7 cellular contexts compared by ENCODE assay signal in the genomic region with DNA sequence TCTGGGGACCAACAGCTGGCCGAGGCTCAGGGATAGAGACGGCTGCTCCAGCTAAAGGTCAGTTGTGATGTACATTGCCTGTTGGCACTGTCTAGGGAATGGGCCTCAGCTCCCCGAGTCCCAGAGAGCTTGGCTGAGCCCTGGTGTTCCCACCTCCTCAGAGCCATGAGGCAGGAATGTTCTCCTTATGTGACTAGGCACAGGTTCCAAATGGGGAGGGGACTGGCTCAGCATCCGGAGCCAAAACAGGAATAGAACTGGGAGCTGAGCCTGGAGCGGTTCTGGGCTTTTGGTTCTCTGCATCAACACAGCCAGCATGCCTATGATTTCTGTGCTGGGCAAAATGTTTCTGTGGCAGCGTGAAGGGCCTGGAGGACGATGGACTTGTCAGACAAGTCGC. TPM values are rescaled to one million over a fixed set of nuclear protein-coding genes. Genes with fewer than 3 reads are reported as not detected.
DNase-seq lines count a peak whose midpoint lies in the region; ATAC-seq and TF ChIP-seq lines count a peak whose summit lies in the region.

A gene with protein sequence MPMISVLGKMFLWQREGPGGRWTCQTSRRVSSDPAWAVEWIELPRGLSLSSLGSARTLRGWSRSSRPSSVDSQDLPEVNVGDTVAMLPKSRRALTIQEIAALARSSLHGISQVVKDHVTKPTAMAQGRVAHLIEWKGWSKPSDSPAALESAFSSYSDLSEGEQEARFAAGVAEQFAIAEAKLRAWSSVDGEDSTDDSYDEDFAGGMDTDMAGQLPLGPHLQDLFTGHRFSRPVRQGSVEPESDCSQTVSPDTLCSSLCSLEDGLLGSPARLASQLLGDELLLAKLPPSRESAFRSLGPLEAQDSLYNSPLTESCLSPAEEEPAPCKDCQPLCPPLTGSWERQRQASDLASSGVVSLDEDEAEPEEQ (plus strand): TSS at position 286 of the 400 bp plus-strand sequence. CDS start 31 bp downstream, at position 317.

- H3K9me2 ChIP-seq in hepatocyte (replicated peaks; ENCODE audit: insufficient read depth), result no peaks in the 10 kb centered on the region

- peak within 1 kb of the TSS; percentile 34; the same call in 1 of the 2 replicates for H3K9ac ChIP-seq in KMS-11

- peak within 1 kb of the TSS; percentile 26; the same call in 1 of the 2 replicates for H3K4me2 ChIP-seq in KMS-11
- peak within 1 kb of the TSS; percentile 75 for H3K4me2 ChIP-seq in hepatocyte

- H3K27me3 ChIP-seq in KMS-11 (ENCODE audit: insufficient read depth, low read depth) (no peaks in the 10 kb centered on the region), hepatocyte (no peaks in the 10 kb centered on the region)

- ATAC-seq in GM21526 (IDR thresholded peaks at IDR 0.05; ENCODE audit: low FRiP score, unreplicated experiment), result no peak
- ATAC-seq in HG02840 (IDR thresholded peaks at IDR 0.05; ENCODE audit: low FRiP score, unreplicated experiment), result no peak

- H4K20me1 ChIP-seq in KMS-11 (ENCODE audit: insufficient read depth) (no peaks in the 10 kb centered on the region), hepatocyte (ENCODE audit: insufficient read depth, poor library complexity, severe bottlenecking) (peaks cover 20% of the 10 kb centered on the region)

- H3K79me2 ChIP-seq in KMS-11 (ENCODE audit: insufficient read depth, low read depth) (no peaks in the 10 kb centered on the region), hepatocyte (peaks cover 37% of the 10 kb centered on the region)

- H3K27ac ChIP-seq in KMS-11 (no peak within 1 kb of the TSS), hepatocyte (peak within 1 kb of the TSS; percentile 100)

- WGBS in hepatocyte (ENCODE audit: low lambda C conversion rate, missing lambda C conversion rate), result 90% methylated on average over 8 of the region's 8 CpGs

- TF ChIP-seq CTCF in KMS-11 (conservative IDR thresholded peaks at IDR 0.05; ENCODE audit: low read depth, low read length) (no peak), hepatocyte (IDR thresholded peaks at IDR 0.05; ENCODE audit: poor library complexity) (no peak)

- H3K36me3 ChIP-seq in KMS-11 (ENCODE audit: insufficient read depth) (peaks cover 6% of the 10 kb centered on the region; the same call in 1 of the 2 replicates), hepatocyte (replicated peaks; ENCODE audit: insufficient read depth, low read depth) (no peaks in the 10 kb centered on the region)

- peaks cover 3% of the 10 kb centered on the region for H3K4me1 ChIP-seq in KMS-11 (ENCODE audit: low read depth, poor library complexity, severe bottlenecking)
- H3K4me1 ChIP-seq in hepatocyte (ENCODE audit: insufficient read depth), result peaks cover 16% of the 10 kb centered on the region

- H3K4me3 ChIP-seq in KMS-11 (IDR thresholded peaks at IDR 0.05; ENCODE audit: insufficient read depth, low read depth, low read length) (no peak within 1 kb of the TSS), hepatocyte (peak within 1 kb of the TSS; percentile 82)

- H2AFZ ChIP-seq in KMS-11 (ENCODE audit: low read depth) (no peak within 1 kb of the TSS), hepatocyte (no peak within 1 kb of the TSS)

- H3K9me3 ChIP-seq in hepatocyte (ENCODE audit: low read depth), result no peaks in the 10 kb centered on the region

- DNase-seq in anterior cingulate cortex (lab: John Stamatoyannopoulos, UW) (peak in 55 of 58 donors; percentile 24 to 89 (median 69)), hepatocyte (ENCODE audit: low spot score) (no peak), putamen (ENCODE audit: low spot score) (peak; percentile 70), AML-193 (lab: John Stamatoyannopoulos, UW) (no peak)

RNA-seq across cellular contexts. Expression of the gene that starts here (rescaled TPM):
- 12.6 and 17.7 TPM in 2 replicates for total RNA-seq in hepatocyte
- 10.2 and 12.2 TPM in 2 replicates for polyA plus RNA-seq in hepatocyte

Comparison
In these comparisons a context has a peak if more than half of its experiments do, and no peak if none do; other contexts are left out.
1. DNase-seq: peak in anterior cingulate cortex (55 of 58) and putamen (single experiment); none in hepatocyte (single experiment) and AML-193 (0 of 2).